Comparison of ENCODE assay signal across 8 cellular contexts in genomic region chr14:56555921-56556570, GRCh38. TPM values are rescaled to one million over a fixed set of nuclear protein-coding genes. Genes with fewer than 3 reads are reported as not detected.
DNase-seq lines count a peak whose midpoint lies in the region; ATAC-seq and TF ChIP-seq lines count a peak whose summit lies in the region.

No MANE protein-coding gene starts in this region.

- DNase-seq in D341Med (ENCODE audit: low spot score) (peak; percentile 57), HuH-7.5 (ENCODE audit: low spot score) (peak; percentile 45), RKO (ENCODE audit: low spot score) (peak; percentile 61), hepatocyte (ENCODE audit: low spot score) (peak; percentile 54), GF-D8 (lab: John Stamatoyannopoulos, UW) (no peak), esophagus muscularis mucosa (ENCODE audit: extremely low spot score) (no peak)
- DNase-seq in CD4-positive, alpha-beta T cell = no peak

- H3K36me3 ChIP-seq in hepatocyte (replicated peaks; ENCODE audit: insufficient read depth, low read depth) = no peaks in the 10 kb centered on the region
- no peaks in the 10 kb centered on the region for H3K36me3 ChIP-seq in esophagus muscularis mucosa

- no peak overlapping the region for H3K4me3 Mint-ChIP-seq in CD4-positive, alpha-beta T cell

- CTCF ChIA-PET in CD4-positive, alpha-beta T cell (lab: Charles Lee) = interaction anchor here (0.9 kb wide), 1 partner anchor 8 kb away, joined by 3 read pairs; no protein-coding TSS in a partner anchor

- H3K4me2 ChIP-seq in hepatocyte = peak overlapping the region; percentile 42

- WGBS in hepatocyte (ENCODE audit: low lambda C conversion rate, missing lambda C conversion rate) = 42% methylated on average over 5 of the region's 5 CpGs
- 55% methylated on average over 5 of the region's 5 CpGs for WGBS in esophagus muscularis mucosa

- H3K4me3 ChIP-seq in hepatocyte = no peak overlapping the region
- H3K4me3 ChIP-seq in esophagus muscularis mucosa = no peak overlapping the region

- H3K9me3 ChIP-seq in hepatocyte (ENCODE audit: low read depth) = no peaks in the 10 kb centered on the region
- H3K9me3 ChIP-seq in esophagus muscularis mucosa = no peaks in the 10 kb centered on the region
- no peaks in the 10 kb centered on the region for H3K9me3 ChIP-seq in CD4-positive, alpha-beta T cell (ENCODE audit: control insufficient read depth, low read length)

- H3K9me3 Mint-ChIP-seq in CD4-positive, alpha-beta T cell = no peaks in the 10 kb centered on the region

- no peaks in the 10 kb centered on the region for H3K79me2 ChIP-seq in hepatocyte

- no peak for ATAC-seq in HG03378 (IDR thresholded peaks at IDR 0.05; ENCODE audit: unreplicated experiment)
- ATAC-seq in CD4-positive, alpha-beta T cell (ENCODE audit: poor library complexity) = no peak

- H3K27me3 ChIP-seq in hepatocyte (no peaks in the 10 kb centered on the region), esophagus muscularis mucosa (peaks cover 0 to 35% (median 0%) of the 10 kb centered on the region in 4 donors)
- peaks cover 12% of the 10 kb centered on the region for H3K27me3 ChIP-seq in CD4-positive, alpha-beta T cell (ENCODE audit: control insufficient read depth, insufficient read depth, low read length)

- peak; percentile 75 for TF ChIP-seq CTCF in hepatocyte (IDR thresholded peaks at IDR 0.05; ENCODE audit: poor library complexity)
- TF ChIP-seq CTCF in esophagus muscularis mucosa (IDR thresholded peaks at IDR 0.05) = no peak
- no peak for TF ChIP-seq CTCF in CD4-positive, alpha-beta T cell (IDR thresholded peaks at IDR 0.05)

- no peaks in the 10 kb centered on the region for H3K36me3 Mint-ChIP-seq in CD4-positive, alpha-beta T cell (ENCODE audit: low read depth)

- H3K27ac ChIP-seq in hepatocyte (no peak overlapping the region), esophagus muscularis mucosa (replicated peaks in 1 of 4) (no peak overlapping the region)
- no peak overlapping the region for H3K27ac ChIP-seq in CD4-positive, alpha-beta T cell (ENCODE audit: low read depth, low read length)

- intact Hi-C loops in esophagus muscularis mucosa (cut with DNase I) = no loop called here
- intact Hi-C loops in CD4-positive, alpha-beta T cell (cut with DNase I, micrococcal nuclease) = loop anchor here in 1 of 2 experiments (5.0 kb wide), 1 partner anchor 646 kb away; no protein-coding TSS in a partner anchor

- H3K27me3 Mint-ChIP-seq in CD4-positive, alpha-beta T cell = peaks cover 45% of the 10 kb centered on the region

- H4K20me1 ChIP-seq in hepatocyte (ENCODE audit: insufficient read depth, poor library complexity, severe bottlenecking) = no peaks in the 10 kb centered on the region

- POLR2A ChIA-PET in CD4-positive, alpha-beta T cell (lab: Charles Lee) = no interaction called here

- H2AFZ ChIP-seq in hepatocyte = no peak overlapping the region

- no peaks in the 10 kb centered on the region for H3K9me2 ChIP-seq in hepatocyte (replicated peaks; ENCODE audit: insufficient read depth)

- H3K4me1 Mint-ChIP-seq in CD4-positive, alpha-beta T cell (ENCODE audit: low read depth) = no peaks in the 10 kb centered on the region

- H3K27ac Mint-ChIP-seq in CD4-positive, alpha-beta T cell = no peak overlapping the region

- no peak for TF ChIP-seq EP300 in esophagus muscularis mucosa (IDR thresholded peaks at IDR 0.05)

- H3K4me1 ChIP-seq in hepatocyte (ENCODE audit: insufficient read depth) (peaks cover 4% of the 10 kb centered on the region), esophagus muscularis mucosa (no peaks in the 10 kb centered on the region)

- TF ChIP-seq POLR2A in esophagus muscularis mucosa (IDR thresholded peaks at IDR 0.05; ENCODE audit: low read depth) = no peak

RNA-seq across cellular contexts. Expression of gene TMEM260, which starts 23.6 kb away (rescaled TPM):
- total RNA-seq in hepatocyte = 28.7 and 31.8 TPM in 2 replicates
- polyA plus RNA-seq in hepatocyte = 19.7 TPM in 2 replicates
- total RNA-seq in esophagus muscularis mucosa = 10 to 100 TPM in 3 of 4 donors, 1 to 10 TPM in 1; 5.8 to 15.5 (median 11.7) TPM
- 1 to 10 TPM; 8.7 to 9.2 TPM for total RNA-seq in CD4-positive, alpha-beta T cell

Comparison
In these comparisons a context has a peak if more than half of its experiments do, and no peak if none do; other contexts are left out.
1. DNase-seq: peak in D341Med (single experiment), HuH-7.5 (single experiment), RKO (single experiment) and hepatocyte (single experiment); none in GF-D8 (single experiment), esophagus muscularis mucosa (single experiment) and CD4-positive, alpha-beta T cell (0 of 10).